8 cellular contexts compared by ENCODE assay signal in genomic region chr1:234477373-234478151, GRCh38. TPM values are rescaled to one million over a fixed set of nuclear protein-coding genes. Genes with fewer than 3 reads are reported as not detected.
A peak's percentile ranks its signal among the peaks of the same experiment; 100 is the strongest.
DNase-seq lines count a peak whose midpoint lies in the region; ATAC-seq and TF ChIP-seq lines count a peak whose summit lies in the region.

No MANE protein-coding gene starts in this region.

- peaks cover 9% of the 10 kb centered on the region for H3K27me3 Mint-ChIP-seq in activated CD8-positive, alpha-beta memory T cell treated with anti-CD3 and anti-CD28 coated beads, Interleukin-2, amount 10 ng/mL, durations not matched to agents 7 days and 5 days

- WGBS in adrenal gland, 4 donors: 20 to 32% (median 23%) methylated on average over 10 to 15 of the region's 15 CpGs
- 21 to 22% methylated on average over 15 of the region's 15 CpGs for WGBS in lower leg skin, 2 donors

- intact Hi-C loops in adrenal gland (cut with DNase I): no loop called here
- intact Hi-C loops in lower leg skin (cut with DNase I; ENCODE audit: low total_unique reads): no loop called here
- intact Hi-C loops in tibial artery (cut with DNase I; ENCODE audit: low total_unique reads): loop anchor here (10.0 kb wide), 1 partner anchor 947 kb away; no protein-coding TSS in a partner anchor

- H3K9me3 Mint-ChIP-seq in activated CD8-positive, alpha-beta memory T cell treated with anti-CD3 and anti-CD28 coated beads, Interleukin-2, amount 10 ng/mL, durations not matched to agents 7 days and 5 days (ENCODE audit: low read depth): no peaks in the 10 kb centered on the region

- TF ChIP-seq CTCF in adrenal gland (IDR thresholded peaks at IDR 0.05) (no peak), lower leg skin (IDR thresholded peaks at IDR 0.05) (no peak), tibial artery (IDR thresholded peaks at IDR 0.05) (no peak)

- no peaks in the 10 kb centered on the region for H3K36me3 ChIP-seq in adrenal gland (replicated peaks in 1 of 2)
- H3K36me3 ChIP-seq in tibial artery: no peaks in the 10 kb centered on the region

- H3K4me1 Mint-ChIP-seq in activated CD8-positive, alpha-beta memory T cell treated with anti-CD3 and anti-CD28 coated beads, Interleukin-2, amount 10 ng/mL, durations not matched to agents 7 days and 5 days: peaks cover 53% of the 10 kb centered on the region

- no peak for ATAC-seq in activated CD8-positive, alpha-beta memory T cell treated with anti-CD3 and anti-CD28 coated beads, Interleukin-2, amount 10 ng/mL, durations not matched to agents 7 days and 5 days
- ATAC-seq in HG03469 (IDR thresholded peaks at IDR 0.05; ENCODE audit: unreplicated experiment) (no peak), GM18858 (IDR thresholded peaks at IDR 0.05; ENCODE audit: unreplicated experiment) (no peak)

- H3K27ac ChIP-seq in adrenal gland (peak overlapping the region in 4 of 5 donors; percentile 50 to 96 (median 84)), tibial artery (peak overlapping the region; percentile 4 to 74)

- H3K4me1 ChIP-seq in adrenal gland (replicated peaks in 1 of 2) (peaks cover 0 to 20% of the 10 kb centered on the region in 2 donors), tibial artery (peaks cover 0 to 6% (median 3%) of the 10 kb centered on the region in 4 donors)

- TF ChIP-seq POLR2A in adrenal gland (IDR thresholded peaks at IDR 0.05): no peak
- TF ChIP-seq POLR2A in lower leg skin (IDR thresholded peaks at IDR 0.05): no peak

- H3K4me3 ChIP-seq in adrenal gland: peak overlapping the region in 2 of 4 donors; percentile 40 to 95
- H3K4me3 ChIP-seq in lower leg skin (ENCODE audit: low read depth, poor library complexity, severe bottlenecking): peak overlapping the region; percentile 65
- H3K4me3 ChIP-seq in tibial artery: peak overlapping the region; percentile 64 to 66

- in situ Hi-C loops in ACHN (cut with HindIII; ENCODE audit: low pct_ligation_motif_present, low pct_unique_long_range_greater_than_20kb, low sequenced_read_pairs): no loop called here

- peak overlapping the region; percentile 77 for H3K27ac Mint-ChIP-seq in activated CD8-positive, alpha-beta memory T cell treated with anti-CD3 and anti-CD28 coated beads, Interleukin-2, amount 10 ng/mL, durations not matched to agents 7 days and 5 days

- H3K4me3 Mint-ChIP-seq in activated CD8-positive, alpha-beta memory T cell treated with anti-CD3 and anti-CD28 coated beads, Interleukin-2, amount 10 ng/mL, durations not matched to agents 7 days and 5 days: peak overlapping the region; percentile 80

- DNase-seq in activated CD8-positive, alpha-beta memory T cell treated with anti-CD3 and anti-CD28 coated beads, Interleukin-2, amount 10 ng/mL, durations not matched to agents 7 days and 5 days: no peak
- DNase-seq in activated CD8-positive, alpha-beta memory T cell treated with anti-CD3 and anti-CD28 coated beads, Interleukin-2, amount 50 U/mL, for 48 hours: no peak
- DNase-seq in adrenal gland: no peak
- DNase-seq in lower leg skin (ENCODE audit: low spot score in 2 of 2): no peak
- DNase-seq in tibial artery: no peak
- DNase-seq in ACHN: no peak

- CTCF ChIA-PET in activated CD8-positive, alpha-beta memory T cell treated with anti-CD3 and anti-CD28 coated beads, Interleukin-2, amount 10 ng/mL, durations not matched to agents 7 days and 5 days (lab: Charles Lee): interaction anchor here (0.7 to 1.9 kb wide), 5 partner anchors 10 to 606 kb away, joined by 3 to 9 read pairs (median 4); partner anchors contain the start of gene COA6

- peaks cover 8% of the 10 kb centered on the region for H3K36me3 Mint-ChIP-seq in activated CD8-positive, alpha-beta memory T cell treated with anti-CD3 and anti-CD28 coated beads, Interleukin-2, amount 10 ng/mL, durations not matched to agents 7 days and 5 days

- H3K27me3 ChIP-seq in adrenal gland: no peaks in the 10 kb centered on the region
- H3K27me3 ChIP-seq in tibial artery: no peaks in the 10 kb centered on the region

- H3K9me3 ChIP-seq in adrenal gland (replicated peaks in 1 of 3) (no peaks in the 10 kb centered on the region), tibial artery (no peaks in the 10 kb centered on the region)

RNA-seq across cellular contexts. Expression of gene TARBP1, which starts 1.4 kb away (rescaled TPM):
- 10 to 100 TPM; 40.0 to 44.9 TPM for total RNA-seq in activated CD8-positive, alpha-beta memory T cell treated with anti-CD3 and anti-CD28 coated beads, Interleukin-2, amount 10 ng/mL, durations not matched to agents 7 days and 5 days
- total RNA-seq in adrenal gland (10 to 100 TPM in 7 of 8 donors, 1 to 10 TPM in 1; 9.2 to 18.3 (median 13.1) TPM), lower leg skin (10 to 100 TPM; 13.8 to 23.0 (median 16.3) TPM)
- polyA plus RNA-seq in adrenal gland: 10 to 100 TPM; 11.1 to 79.7 (median 48.5) TPM
